23 cellular contexts compared by ENCODE assay signal in genomic region chr10:24871501-24871900, GRCh38.
DNase-seq lines count a peak whose midpoint lies in the region; ATAC-seq, FAIRE-seq and TF ChIP-seq lines count a peak whose summit lies in the region.
"Had no signal": no experiment of that assay in that cellular context is flagged by ENCODE, and none has a peak within 500 bp of the region (broad histone marks: within the 10 kb centered on the region; RNA-seq: fewer than 3 reads in every experiment).

No MANE protein-coding gene starts in this region.

- peak overlapping the region; percentile 26 for H3K9ac ChIP-seq in astrocyte (ENCODE audit: low read length)

- CTCF ChIA-PET in naive thymus-derived CD4-positive, alpha-beta T cell (lab: Charles Lee) = interaction anchor here (0.6 to 0.7 kb wide), 2 partner anchors 48 to 256 kb away, joined by 3 read pairs; no protein-coding TSS in a partner anchor

- TF ChIP-seq POLR2A in tibial nerve (IDR thresholded peaks at IDR 0.05) = no peak

- H3K27ac Mint-ChIP-seq in astrocyte (ENCODE audit: unreplicated experiment) (peak overlapping the region; percentile 98), nephron progenitor cell (peak overlapping the region; percentile 80)
- no peak overlapping the region for H3K27ac Mint-ChIP-seq in naive thymus-derived CD4-positive, alpha-beta T cell
- H3K27ac Mint-ChIP-seq: activated CD8-positive, alpha-beta memory T cell treated with anti-CD3 and anti-CD28 coated beads, Interleukin-2, amount 10 ng/mL, durations not matched to agents 7 days and 5 days; WTC11 had no signal

- H3K79me2 ChIP-seq in astrocyte (ENCODE audit: insufficient read depth, low read length) = no peaks in the 10 kb centered on the region

- ATAC-seq in naive thymus-derived CD4-positive, alpha-beta T cell = no peak
- ATAC-seq: activated CD8-positive, alpha-beta memory T cell treated with anti-CD3 and anti-CD28 coated beads, Interleukin-2, amount 10 ng/mL, durations not matched to agents 7 days and 5 days; HCT116; lower lobe of right lung; psoas muscle; WTC11 had no signal

- WGBS in tibial nerve, 2 donors = 74 to 75% methylated on average over 6 of the region's 6 CpGs

- H4K20me1 ChIP-seq in astrocyte (ENCODE audit: insufficient read depth, low read length) = no peaks in the 10 kb centered on the region

- H3K36me3 Mint-ChIP-seq in astrocyte (ENCODE audit: low read depth, unreplicated experiment) = no peaks in the 10 kb centered on the region
- peaks cover 16% of the 10 kb centered on the region for H3K36me3 Mint-ChIP-seq in nephron progenitor cell (ENCODE audit: low read depth)
- H3K36me3 Mint-ChIP-seq in naive thymus-derived CD4-positive, alpha-beta T cell = peaks cover 0 to 16% (median 12%) of the 10 kb centered on the region in 5 donors

- H3K4me3 Mint-ChIP-seq in astrocyte (ENCODE audit: unreplicated experiment) (no peak overlapping the region), nephron progenitor cell (no peak overlapping the region)
- H3K4me3 Mint-ChIP-seq in naive thymus-derived CD4-positive, alpha-beta T cell = no peak overlapping the region
- H3K4me3 Mint-ChIP-seq: activated CD8-positive, alpha-beta memory T cell treated with anti-CD3 and anti-CD28 coated beads, Interleukin-2, amount 10 ng/mL, durations not matched to agents 7 days and 5 days; WTC11 had no signal

- no peak for TF ChIP-seq CTCF in astrocyte (IDR thresholded peaks at IDR 0.05; ENCODE audit: insufficient read depth, low read depth, low read length)
- TF ChIP-seq CTCF in dorsolateral prefrontal cortex (IDR thresholded peaks at IDR 0.05 in 54 of 56, conservative IDR thresholded peaks at IDR 0.05 in 2 of 56; ENCODE audit: low read depth in 1 of 56, partially characterized antibody in 56 of 56) = no peak
- no peak for TF ChIP-seq CTCF in nephron progenitor cell (IDR thresholded peaks at IDR 0.05)
- TF ChIP-seq CTCF in tibial nerve (IDR thresholded peaks at IDR 0.05) = no peak

- intact Hi-C loops in dorsolateral prefrontal cortex (cut with DNase I) = loop anchor here in 1 of 2 donors (5.0 kb wide), 1 partner anchor 81 kb away; the partner anchor contains the start of gene PRTFDC1
- intact Hi-C loops in naive thymus-derived CD4-positive, alpha-beta T cell (cut with micrococcal nuclease) = no loop called here

- H3K4me3 ChIP-seq in astrocyte (ENCODE audit: insufficient read depth, low read depth, low read length) (no peak overlapping the region), dorsolateral prefrontal cortex (peak overlapping the region; percentile 3 to 62 (median 39)), tibial nerve (no peak overlapping the region)
- H3K4me3 ChIP-seq in naive thymus-derived CD4-positive, alpha-beta T cell (ENCODE audit: low read length) = no peak overlapping the region
- H3K4me3 ChIP-seq: lower lobe of right lung, psoas muscle, SJSA1, thyroid gland had no signal

- H3K36me3 ChIP-seq in astrocyte (ENCODE audit: insufficient read depth, low read length) (no peaks in the 10 kb centered on the region), tibial nerve (no peaks in the 10 kb centered on the region)
- H3K36me3 ChIP-seq in naive thymus-derived CD4-positive, alpha-beta T cell (ENCODE audit: control insufficient read depth in 2 of 3, insufficient read depth in 3 of 3, low read length in 3 of 3) = no peaks in the 10 kb centered on the region
- H3K36me3 ChIP-seq: lower lobe of right lung, thyroid gland had no signal

- H3K4me1 Mint-ChIP-seq in astrocyte (ENCODE audit: low read depth, unreplicated experiment) (peaks cover 33% of the 10 kb centered on the region), nephron progenitor cell (peaks cover 27% of the 10 kb centered on the region)
- peaks cover 6 to 22% (median 16%) of the 10 kb centered on the region in 7 donors for H3K4me1 Mint-ChIP-seq in naive thymus-derived CD4-positive, alpha-beta T cell

- no peak overlapping the region for H2AFZ ChIP-seq in astrocyte (ENCODE audit: low read depth, low read length)

- no peak for DNase-seq in astrocyte (ENCODE audit: low read depth)
- no peak for DNase-seq in dorsolateral prefrontal cortex
- DNase-seq in nephron progenitor cell = no peak
- peak; percentile 73 for DNase-seq in superior temporal gyrus (ENCODE audit: extremely low spot score)
- DNase-seq in tibial nerve (ENCODE audit: low spot score in 2 of 2) = no peak
- no peak for DNase-seq in glomerular visceral epithelial cell (ENCODE audit: extremely low spot score)
- DNase-seq in naive thymus-derived CD4-positive, alpha-beta T cell = no peak
- DNase-seq: activated CD8-positive, alpha-beta memory T cell treated with anti-CD3 and anti-CD28 coated beads, Interleukin-2, amount 10 ng/mL, durations not matched to agents 7 days and 5 days; activated naive CD4-positive, alpha-beta T cell; activated T-cell treated with anti-CD3 and anti-CD28 coated beads, Interleukin-2, amount 50 U/mL, for 48 hours; GDM1; lower lobe of right lung; NCI-H1105 treated with DMSO at 0.1 percent for 48 hours; NCI-H2029; NCI-H226; NCI-H748 treated with DMSO at 0.1 percent for 48 hours; psoas muscle; stimulated activated naive CD4-positive, alpha-beta T cell; thyroid gland had no signal

- no peaks in the 10 kb centered on the region for H3K27me3 Mint-ChIP-seq in astrocyte (ENCODE audit: low read depth, unreplicated experiment)
- no peaks in the 10 kb centered on the region for H3K27me3 Mint-ChIP-seq in nephron progenitor cell (ENCODE audit: low read depth, poor library complexity)
- peaks cover 0 to 5% (median 0%) of the 10 kb centered on the region in 5 donors for H3K27me3 Mint-ChIP-seq in naive thymus-derived CD4-positive, alpha-beta T cell
- H3K27me3 Mint-ChIP-seq: activated CD8-positive, alpha-beta memory T cell treated with anti-CD3 and anti-CD28 coated beads, Interleukin-2, amount 10 ng/mL, durations not matched to agents 7 days and 5 days had no signal

- no peak for FAIRE-seq in astrocyte (lab: Jason Lieb, UNC)

- H3K9me3 Mint-ChIP-seq in astrocyte (ENCODE audit: unreplicated experiment) (peaks cover 3% of the 10 kb centered on the region), nephron progenitor cell (no peaks in the 10 kb centered on the region)
- H3K9me3 Mint-ChIP-seq in naive thymus-derived CD4-positive, alpha-beta T cell = peaks cover 0 to 18% (median 9%) of the 10 kb centered on the region in 11 donors

- H3K27ac ChIP-seq in astrocyte (ENCODE audit: low read depth, low read length) (no peak overlapping the region), dorsolateral prefrontal cortex (peak overlapping the region; percentile 49 to 95 (median 87)), tibial nerve (no peak overlapping the region)
- H3K27ac ChIP-seq in naive thymus-derived CD4-positive, alpha-beta T cell (ENCODE audit: low read depth, low read length) = no peak overlapping the region
- H3K27ac ChIP-seq: lower lobe of right lung, psoas muscle, thyroid gland had no signal

- H3K27me3 ChIP-seq in astrocyte (ENCODE audit: insufficient read depth, low read length) (no peaks in the 10 kb centered on the region), dorsolateral prefrontal cortex (no peaks in the 10 kb centered on the region), tibial nerve (no peaks in the 10 kb centered on the region)
- no peaks in the 10 kb centered on the region for H3K27me3 ChIP-seq in naive thymus-derived CD4-positive, alpha-beta T cell (ENCODE audit: control insufficient read depth in 2 of 2, insufficient read depth in 2 of 2, low read length in 2 of 2)
- H3K27me3 ChIP-seq: SJSA1, thyroid gland had no signal

- H3K9me3 ChIP-seq in astrocyte (ENCODE audit: insufficient read depth, low read depth, low read length) (no peaks in the 10 kb centered on the region), tibial nerve (peaks cover 0 to 4% (median 1%) of the 10 kb centered on the region in 4 donors)
- H3K9me3 ChIP-seq in naive thymus-derived CD4-positive, alpha-beta T cell (ENCODE audit: control insufficient read depth in 2 of 3, low read length in 3 of 3) = peaks cover 0 to 7% (median 0%) of the 10 kb centered on the region in 3 experiments
- H3K9me3 ChIP-seq: psoas muscle, thyroid gland had no signal

- H3K4me2 ChIP-seq in astrocyte (ENCODE audit: low read length) = peak overlapping the region; percentile 46

- H3K4me1 ChIP-seq in astrocyte (ENCODE audit: insufficient read depth, low read length) (peaks cover 37% of the 10 kb centered on the region), tibial nerve (peaks cover 0 to 11% (median 0%) of the 10 kb centered on the region in 4 donors)
- H3K4me1 ChIP-seq in naive thymus-derived CD4-positive, alpha-beta T cell (ENCODE audit: control insufficient read depth in 2 of 2, insufficient read depth in 2 of 2, low read length in 2 of 2) = no peaks in the 10 kb centered on the region
- H3K4me1 ChIP-seq: Caco-2, thyroid gland had no signal

- POLR2A ChIA-PET in naive thymus-derived CD4-positive, alpha-beta T cell (lab: Charles Lee) = no interaction called here

- no peak for TF ChIP-seq EP300 in tibial nerve (IDR thresholded peaks at IDR 0.05)

Comparison
In these comparisons a context has a peak if more than half of its experiments do, and no peak if none do; other contexts are left out.
1. H3K27ac ChIP-seq: peak in dorsolateral prefrontal cortex (59 of 59); none in astrocyte (single experiment), tibial nerve (0 of 4) and naive thymus-derived CD4-positive, alpha-beta T cell (single experiment).
2. H3K4me3 ChIP-seq: peak in dorsolateral prefrontal cortex (59 of 59); none in astrocyte (single experiment), tibial nerve (0 of 4) and naive thymus-derived CD4-positive, alpha-beta T cell (single experiment).
3. H3K27ac Mint-ChIP-seq: peak in astrocyte (single experiment) and nephron progenitor cell (single experiment); none in naive thymus-derived CD4-positive, alpha-beta T cell (0 of 9).